Comparison of ENCODE assay signal across 10 cellular contexts in the genomic region with DNA sequence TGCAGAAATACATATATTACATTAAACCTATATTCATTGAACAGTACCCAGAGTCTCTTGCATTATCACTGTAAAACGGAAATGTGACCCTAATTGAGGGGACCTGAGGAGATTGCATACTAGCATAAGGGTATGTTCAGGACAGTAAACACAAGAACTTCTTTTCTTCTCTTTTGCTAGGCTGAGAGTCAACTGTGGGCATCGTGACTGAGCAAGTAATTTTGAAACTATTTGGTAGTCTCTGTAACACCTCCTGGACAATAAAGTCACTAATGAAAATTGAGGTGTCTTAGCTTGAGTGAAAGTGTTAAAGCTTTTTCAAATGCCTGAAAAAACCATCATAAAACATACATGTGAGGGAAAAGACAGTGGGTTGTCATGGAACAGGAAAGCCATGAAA.
DNase-seq lines count a peak whose midpoint lies in the region; ATAC-seq and TF ChIP-seq lines count a peak whose summit lies in the region.
"Had no signal": no experiment of that assay in that cellular context is flagged by ENCODE, and none has a peak within 500 bp of the region (broad histone marks: within the 10 kb centered on the region; RNA-seq: fewer than 3 reads in every experiment).

No MANE protein-coding gene starts in this region.

- H3K27me3 ChIP-seq in GM23248 (replicated peaks; ENCODE audit: insufficient read depth): no peaks in the 10 kb centered on the region
- no peaks in the 10 kb centered on the region for H3K27me3 ChIP-seq in CD4-positive, alpha-beta T cell (ENCODE audit: control insufficient read depth, insufficient read depth, low read length)

- H3K4me1 Mint-ChIP-seq in endothelial cell (ENCODE audit: unreplicated experiment): no peaks in the 10 kb centered on the region
- H3K4me1 Mint-ChIP-seq in CD4-positive, alpha-beta T cell (ENCODE audit: low read depth): peaks cover 43% of the 10 kb centered on the region

- POLR2A ChIA-PET in CD4-positive, alpha-beta T cell (lab: Charles Lee): interaction anchor here (0.8 to 1.5 kb wide), 6 partner anchors 12 to 228 kb away, joined by 3 to 5 read pairs (median 3); no protein-coding TSS in a partner anchor

- ATAC-seq in GM18502 (IDR thresholded peaks at IDR 0.05; ENCODE audit: poor library complexity, unreplicated experiment): peak; percentile 57
- peak; percentile 67 for ATAC-seq in GM19463 (IDR thresholded peaks at IDR 0.05; ENCODE audit: unreplicated experiment)
- peak; percentile 42 for ATAC-seq in HG02981 (IDR thresholded peaks at IDR 0.05; ENCODE audit: unreplicated experiment)
- ATAC-seq in sciatic nerve: no peak
- no peak for ATAC-seq in CD4-positive, alpha-beta T cell (ENCODE audit: poor library complexity)

- 80 to 81% methylated on average over 2 of the region's 2 CpGs for WGBS in GM23248 (ENCODE audit: low coverage in 1 of 2, low lambda C conversion rate in 2 of 2, missing lambda C conversion rate in 2 of 2), 2 experiments

- no peaks in the 10 kb centered on the region for H3K36me3 ChIP-seq in GM23248 (ENCODE audit: low read depth)

- no peaks in the 10 kb centered on the region for H3K9me3 Mint-ChIP-seq in endothelial cell (ENCODE audit: unreplicated experiment)
- H3K9me3 Mint-ChIP-seq in CD4-positive, alpha-beta T cell: no peaks in the 10 kb centered on the region

- intact Hi-C loops in sciatic nerve (cut with DNase I): loop anchor here (10.0 kb wide), 1 partner anchor 228 kb away; no protein-coding TSS in a partner anchor
- intact Hi-C loops in CD4-positive, alpha-beta T cell (cut with DNase I, micrococcal nuclease): no loop called here

- H3K27ac ChIP-seq in VCaP: peak overlapping the region; percentile 95; the same call in 1 of the 2 replicates
- no peak overlapping the region for H3K27ac ChIP-seq in GM23248
- no peak overlapping the region for H3K27ac ChIP-seq in CD4-positive, alpha-beta T cell (ENCODE audit: low read depth, low read length)

- H3K4me1 ChIP-seq in GM23248 (ENCODE audit: insufficient read depth): peaks cover 41% of the 10 kb centered on the region

- no peaks in the 10 kb centered on the region for H3K9me2 ChIP-seq in GM23248 (ENCODE audit: insufficient read depth)

- no peak overlapping the region for H3K27ac Mint-ChIP-seq in endothelial cell (ENCODE audit: unreplicated experiment)
- no peak overlapping the region for H3K27ac Mint-ChIP-seq in CD4-positive, alpha-beta T cell

- no peaks in the 10 kb centered on the region for H3K36me3 Mint-ChIP-seq in endothelial cell (ENCODE audit: low read depth, unreplicated experiment)
- H3K36me3 Mint-ChIP-seq in CD4-positive, alpha-beta T cell (ENCODE audit: low read depth): no peaks in the 10 kb centered on the region

- in situ Hi-C loops in GM23248 (cut with MboI): no loop called here

- H3F3A ChIP-seq in GM23248 (ENCODE audit: insufficient read depth): peaks cover 20% of the 10 kb centered on the region

- no peaks in the 10 kb centered on the region for H3K79me2 ChIP-seq in GM23248 (ENCODE audit: insufficient read depth)

- TF ChIP-seq CTCF in VCaP (conservative IDR thresholded peaks at IDR 0.05): no peak
- TF ChIP-seq CTCF in endothelial cell (IDR thresholded peaks at IDR 0.05; ENCODE audit: unreplicated experiment): no peak
- TF ChIP-seq CTCF in CD4-positive, alpha-beta T cell (IDR thresholded peaks at IDR 0.05): no peak

- no peak overlapping the region for H3K9ac ChIP-seq in GM23248

- no peaks in the 10 kb centered on the region for H4K20me1 ChIP-seq in GM23248 (ENCODE audit: insufficient read depth)

- H3K4me3 Mint-ChIP-seq in endothelial cell (ENCODE audit: unreplicated experiment): no peak overlapping the region
- no peak overlapping the region for H3K4me3 Mint-ChIP-seq in CD4-positive, alpha-beta T cell

- no peak overlapping the region for H3K4me3 ChIP-seq in GM23248

- H2AFZ ChIP-seq in GM23248: no peak overlapping the region

- H3K9me3 ChIP-seq in GM23248 (ENCODE audit: low read depth): no peaks in the 10 kb centered on the region
- no peaks in the 10 kb centered on the region for H3K9me3 ChIP-seq in CD4-positive, alpha-beta T cell (ENCODE audit: control insufficient read depth, low read length)

- CTCF ChIA-PET in CD4-positive, alpha-beta T cell (lab: Charles Lee): interaction anchor here (1.3 kb wide), 1 partner anchor 71 kb away, joined by 3 read pairs; no protein-coding TSS in a partner anchor

- H3K27me3 Mint-ChIP-seq in endothelial cell (ENCODE audit: unreplicated experiment): no peaks in the 10 kb centered on the region
- H3K27me3 Mint-ChIP-seq in CD4-positive, alpha-beta T cell: no peaks in the 10 kb centered on the region

- no peak overlapping the region for H3K4me2 ChIP-seq in GM23248 (ENCODE audit: unreplicated experiment)

- DNase-seq in GM23248 (no peak), sciatic nerve (ENCODE audit: low spot score) (no peak), endothelial cell (ENCODE audit: low spot score) (no peak)
- no peak for DNase-seq in CD4-positive, alpha-beta T cell
- DNase-seq: amygdala, hypothalamus had no signal

Comparison
In these comparisons a context has a peak if more than half of its experiments do, and no peak if none do; other contexts are left out.
1. ATAC-seq: peak in GM18502 (single experiment), GM19463 (single experiment) and HG02981 (single experiment); none in sciatic nerve (single experiment) and CD4-positive, alpha-beta T cell (single experiment).